1 cellular context compared by ENCODE assay signal in the genomic region with DNA sequence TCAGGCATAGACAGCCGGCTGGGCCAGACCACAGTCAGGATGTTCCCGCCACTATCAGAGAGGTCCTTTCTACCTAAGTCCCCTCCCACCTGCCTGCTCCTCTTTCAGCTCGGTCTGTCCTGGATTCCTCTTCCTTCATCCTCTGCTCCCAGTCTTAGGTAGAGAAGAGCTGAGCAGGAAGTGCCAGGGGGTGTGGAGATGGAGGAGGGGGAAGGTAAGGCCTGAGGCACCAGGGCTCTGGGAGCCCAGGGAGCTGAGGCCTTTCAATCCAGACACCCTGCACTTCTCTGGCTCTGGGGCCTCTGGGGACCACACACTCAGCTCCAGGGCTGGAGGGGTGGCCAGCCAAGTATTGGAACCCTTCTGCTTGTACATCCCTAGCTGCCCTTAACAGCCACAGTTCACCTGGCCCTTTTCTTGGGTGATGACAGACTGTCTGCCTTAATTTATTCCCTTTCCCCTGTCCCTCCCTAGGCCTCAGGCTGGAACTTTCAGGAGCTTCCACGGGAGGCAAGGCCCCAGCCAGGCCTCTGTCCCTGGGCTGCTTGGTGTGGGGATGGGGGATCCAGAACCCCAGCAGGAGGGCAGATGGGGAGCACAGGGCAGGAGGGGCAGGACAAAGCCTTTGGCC.
TF ChIP-seq lines count a peak whose summit lies in the region.

No MANE protein-coding gene starts in this region.

TF ChIP-seq in IMR-90, 13 proteins besides CTCF, POLR2A, EP300 and RAD21 (continued from another document):
- TF ChIP-seq MXI1 (IDR thresholded peaks at IDR 0.05; ENCODE audit: borderline replicate concordance, low read depth, low read length) (no peak), CEBPB (IDR thresholded peaks at IDR 0.05; ENCODE audit: low read depth, low read length) (no peak), SMC3 (IDR thresholded peaks at IDR 0.05; ENCODE audit: low read depth, low read length) (no peak), RFX5 (IDR thresholded peaks at IDR 0.05; ENCODE audit: low read depth, low read length) (no peak), BHLHE40 (IDR thresholded peaks at IDR 0.05; ENCODE audit: low read depth, low read length) (no peak)
- TF ChIP-seq, protein P1, sequence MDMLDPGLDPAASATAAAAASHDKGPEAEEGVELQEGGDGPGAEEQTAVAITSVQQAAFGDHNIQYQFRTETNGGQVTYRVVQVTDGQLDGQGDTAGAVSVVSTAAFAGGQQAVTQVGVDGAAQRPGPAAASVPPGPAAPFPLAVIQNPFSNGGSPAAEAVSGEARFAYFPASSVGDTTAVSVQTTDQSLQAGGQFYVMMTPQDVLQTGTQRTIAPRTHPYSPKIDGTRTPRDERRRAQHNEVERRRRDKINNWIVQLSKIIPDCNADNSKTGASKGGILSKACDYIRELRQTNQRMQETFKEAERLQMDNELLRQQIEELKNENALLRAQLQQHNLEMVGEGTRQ (IDR thresholded peaks at IDR 0.05; ENCODE audit: low read depth, low read length), result no peak
